ENCODE assay signal across 2 cellular contexts in genomic region chr1:18142969-18143368, GRCh38.
TF ChIP-seq lines count a peak whose summit lies in the region.

No MANE protein-coding gene starts in this region.

TF ChIP-seq in SK-N-SH, 30 proteins besides CTCF, POLR2A, EP300 and RAD21 (continued from another document):
- TF ChIP-seq ELF1 (IDR thresholded peaks at IDR 0.05): no peak
- TF ChIP-seq YY1 (IDR thresholded peaks at IDR 0.05; ENCODE audit: low read depth): no peak
- no peak for TF ChIP-seq FOXJ3 (CRISPR knock-in tag; IDR thresholded peaks at IDR 0.05)
- no peak for TF ChIP-seq CHD2 (IDR thresholded peaks at IDR 0.05; ENCODE audit: low read length, partially characterized antibody)
- TF ChIP-seq SIN3A (IDR thresholded peaks at IDR 0.05; ENCODE audit: borderline replicate concordance, low read depth, low read length): no peak
- no peak for TF ChIP-seq RCOR1 (IDR thresholded peaks at IDR 0.05; ENCODE audit: low read length)
- TF ChIP-seq MXI1 (IDR thresholded peaks at IDR 0.05; ENCODE audit: low read depth, low read length): no peak
- no peak for TF ChIP-seq MAX (IDR thresholded peaks at IDR 0.05; ENCODE audit: low read depth)
- no peak for TF ChIP-seq RFX5 (IDR thresholded peaks at IDR 0.05; ENCODE audit: low read length)
- no peak for TF ChIP-seq ZBTB33 (IDR thresholded peaks at IDR 0.05; ENCODE audit: borderline replicate concordance, low read depth)
- no peak for TF ChIP-seq POLR2AphosphoS5 (IDR thresholded peaks at IDR 0.05; ENCODE audit: low read depth, low read length)
- TF ChIP-seq NRF1 (IDR thresholded peaks at IDR 0.05; ENCODE audit: low read depth, low read length): no peak
- no peak for TF ChIP-seq USF1 (IDR thresholded peaks at IDR 0.05; ENCODE audit: borderline replicate concordance, low read depth)

TF ChIP-seq in SK-N-SH treated with all-trans-retinoic acid at 6 μM for 48 hours, 23 proteins besides CTCF, POLR2A, EP300 and RAD21 (continued from another document):
- TF ChIP-seq CSDC2 (CRISPR knock-in tag; IDR thresholded peaks at IDR 0.05) (no peak), ARNTL (CRISPR knock-in tag; IDR thresholded peaks at IDR 0.05; ENCODE audit: borderline replicate concordance, low read depth) (no peak), ZNF70 (CRISPR knock-in tag; IDR thresholded peaks at IDR 0.05) (no peak), ESRRG (CRISPR knock-in tag; IDR thresholded peaks at IDR 0.05) (no peak), ZNF8 (CRISPR knock-in tag; IDR thresholded peaks at IDR 0.05) (no peak), TCF4 (CRISPR knock-in tag; IDR thresholded peaks at IDR 0.05; ENCODE audit: borderline replicate concordance) (no peak), PATZ1 (CRISPR knock-in tag; IDR thresholded peaks at IDR 0.05; ENCODE audit: borderline replicate concordance) (no peak), PPARA (CRISPR knock-in tag; IDR thresholded peaks at IDR 0.05; ENCODE audit: borderline replicate concordance) (no peak), RARB (CRISPR knock-in tag; IDR thresholded peaks at IDR 0.05) (no peak), BACH2 (CRISPR knock-in tag; IDR thresholded peaks at IDR 0.05; ENCODE audit: borderline replicate concordance) (no peak), TOX (CRISPR knock-in tag; IDR thresholded peaks at IDR 0.05; ENCODE audit: borderline replicate concordance) (no peak)
- TF ChIP-seq, protein P1, sequence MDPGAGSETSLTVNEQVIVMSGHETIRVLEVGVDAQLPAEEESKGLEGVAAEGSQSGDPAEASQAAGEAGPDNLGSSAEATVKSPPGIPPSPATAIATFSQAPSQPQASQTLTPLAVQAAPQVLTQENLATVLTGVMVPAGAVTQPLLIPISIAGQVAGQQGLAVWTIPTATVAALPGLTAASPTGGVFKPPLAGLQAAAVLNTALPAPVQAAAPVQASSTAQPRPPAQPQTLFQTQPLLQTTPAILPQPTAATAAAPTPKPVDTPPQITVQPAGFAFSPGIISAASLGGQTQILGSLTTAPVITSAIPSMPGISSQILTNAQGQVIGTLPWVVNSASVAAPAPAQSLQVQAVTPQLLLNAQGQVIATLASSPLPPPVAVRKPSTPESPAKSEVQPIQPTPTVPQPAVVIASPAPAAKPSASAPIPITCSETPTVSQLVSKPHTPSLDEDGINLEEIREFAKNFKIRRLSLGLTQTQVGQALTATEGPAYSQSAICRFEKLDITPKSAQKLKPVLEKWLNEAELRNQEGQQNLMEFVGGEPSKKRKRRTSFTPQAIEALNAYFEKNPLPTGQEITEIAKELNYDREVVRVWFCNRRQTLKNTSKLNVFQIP (CRISPR knock-in tag; IDR thresholded peaks at IDR 0.05; ENCODE audit: borderline replicate concordance, low read depth): no peak
